Comparison of ENCODE assay signal across 14 cellular contexts in genomic region chr6:132974122-132974521, GRCh38.
"Had no signal": no experiment of that assay in that cellular context is flagged by ENCODE, and none has a peak within 500 bp of the region (broad histone marks: within the 10 kb centered on the region; RNA-seq: fewer than 3 reads in every experiment).

No MANE protein-coding gene starts in this region.

- FAIRE-seq: RCC 7860 had no signal

- H3K36me3 ChIP-seq: MG63 had no signal

- H3K4me3 ChIP-seq: MG63 had no signal

- H3K9me3 ChIP-seq: MG63 had no signal

- DNase-seq: Karpas-422, KBM-7, MG63, NCI-H1436, NCI-H187, NCI-H2029, NCI-H345, NCI-H446 treated with DMSO at 0.1 percent for 48 hours, NCI-H510A treated with DMSO at 0.1 percent for 48 hours, Right ventricle myocardium superior, RPMI8226, SIG-M5, T-helper 1 cell had no signal
